In genomic region chr2:152175368-152176112, GRCh38 we compare ENCODE assay signal across 1 cellular context.
TF ChIP-seq lines count a peak whose summit lies in the region.

TSS of gene STAM2 (minus strand) at chr2:152175763. CDS start at chr2:152175642, 121 bp downstream.

TF ChIP-seq in HepG2, 621 proteins besides CTCF, POLR2A, EP300 and RAD21 (continued from another document and continues in another):
- peak; percentile 84; the same call in 1 of the 2 replicates for TF ChIP-seq MLXIP (CRISPR knock-in tag; IDR thresholded peaks at IDR 0.05; ENCODE audit: borderline replicate concordance)
- TF ChIP-seq NCOA1 (CRISPR knock-in tag; IDR thresholded peaks at IDR 0.05): no peak; the same call in 1 of the 2 replicates
- TF ChIP-seq, protein P1, sequence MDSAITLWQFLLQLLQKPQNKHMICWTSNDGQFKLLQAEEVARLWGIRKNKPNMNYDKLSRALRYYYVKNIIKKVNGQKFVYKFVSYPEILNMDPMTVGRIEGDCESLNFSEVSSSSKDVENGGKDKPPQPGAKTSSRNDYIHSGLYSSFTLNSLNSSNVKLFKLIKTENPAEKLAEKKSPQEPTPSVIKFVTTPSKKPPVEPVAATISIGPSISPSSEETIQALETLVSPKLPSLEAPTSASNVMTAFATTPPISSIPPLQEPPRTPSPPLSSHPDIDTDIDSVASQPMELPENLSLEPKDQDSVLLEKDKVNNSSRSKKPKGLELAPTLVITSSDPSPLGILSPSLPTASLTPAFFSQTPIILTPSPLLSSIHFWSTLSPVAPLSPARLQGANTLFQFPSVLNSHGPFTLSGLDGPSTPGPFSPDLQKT (CRISPR knock-in tag; IDR thresholded peaks at IDR 0.05; ENCODE audit: borderline replicate concordance): peak; percentile 92; the same call in 1 of the 2 replicates
- TF ChIP-seq SKI (IDR thresholded peaks at IDR 0.05; ENCODE audit: partially characterized antibody): peak; percentile 99
- peak; percentile 90 for TF ChIP-seq ZNF20 (CRISPR knock-in tag; IDR thresholded peaks at IDR 0.05)
- TF ChIP-seq STAT6 (CRISPR knock-in tag; IDR thresholded peaks at IDR 0.05; ENCODE audit: borderline replicate concordance): peak; percentile 92; the same call in 1 of the 2 replicates
- no peak for TF ChIP-seq PREB (CRISPR knock-in tag; IDR thresholded peaks at IDR 0.05)
- TF ChIP-seq ZMYM2 (CRISPR knock-in tag; IDR thresholded peaks at IDR 0.05): no peak
- peak; percentile 68 for TF ChIP-seq FOXO1 (CRISPR knock-in tag; IDR thresholded peaks at IDR 0.05)
- no peak for TF ChIP-seq ZNF569 (CRISPR knock-in tag; IDR thresholded peaks at IDR 0.05; ENCODE audit: borderline replicate concordance)
- TF ChIP-seq, protein P2, sequence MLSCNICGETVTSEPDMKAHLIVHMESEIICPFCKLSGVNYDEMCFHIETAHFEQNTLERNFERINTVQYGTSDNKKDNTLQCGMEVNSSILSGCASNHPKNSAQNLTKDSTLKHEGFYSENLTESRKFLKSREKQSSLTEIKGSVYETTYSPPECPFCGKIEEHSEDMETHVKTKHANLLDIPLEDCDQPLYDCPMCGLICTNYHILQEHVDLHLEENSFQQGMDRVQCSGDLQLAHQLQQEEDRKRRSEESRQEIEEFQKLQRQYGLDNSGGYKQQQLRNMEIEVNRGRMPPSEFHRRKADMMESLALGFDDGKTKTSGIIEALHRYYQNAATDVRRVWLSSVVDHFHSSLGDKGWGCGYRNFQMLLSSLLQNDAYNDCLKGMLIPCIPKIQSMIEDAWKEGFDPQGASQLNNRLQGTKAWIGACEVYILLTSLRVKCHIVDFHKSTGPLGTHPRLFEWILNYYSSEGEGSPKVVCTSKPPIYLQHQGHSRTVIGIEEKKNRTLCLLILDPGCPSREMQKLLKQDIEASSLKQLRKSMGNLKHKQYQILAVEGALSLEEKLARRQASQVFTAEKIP (CRISPR knock-in tag; IDR thresholded peaks at IDR 0.05; ENCODE audit: borderline replicate concordance): no peak
- TF ChIP-seq DMAP1 (CRISPR knock-in tag; IDR thresholded peaks at IDR 0.05): peak; percentile 98
- TF ChIP-seq EHMT2 (IDR thresholded peaks at IDR 0.05; ENCODE audit: borderline replicate concordance, low read depth, low read length): no peak; the same call in 1 of the 2 replicates
- peak; percentile 66; the same call in 1 of the 2 replicates for TF ChIP-seq ZNF773 (CRISPR knock-in tag; IDR thresholded peaks at IDR 0.05; ENCODE audit: borderline replicate concordance)
- TF ChIP-seq RFX1 (IDR thresholded peaks at IDR 0.05): no peak
- TF ChIP-seq KIAA2018 (CRISPR knock-in tag; IDR thresholded peaks at IDR 0.05; ENCODE audit: borderline replicate concordance): peak; percentile 55; the same call in 1 of the 2 replicates
- TF ChIP-seq SALL2 (CRISPR knock-in tag; IDR thresholded peaks at IDR 0.05): peak; percentile 98
- TF ChIP-seq, protein P3, sequence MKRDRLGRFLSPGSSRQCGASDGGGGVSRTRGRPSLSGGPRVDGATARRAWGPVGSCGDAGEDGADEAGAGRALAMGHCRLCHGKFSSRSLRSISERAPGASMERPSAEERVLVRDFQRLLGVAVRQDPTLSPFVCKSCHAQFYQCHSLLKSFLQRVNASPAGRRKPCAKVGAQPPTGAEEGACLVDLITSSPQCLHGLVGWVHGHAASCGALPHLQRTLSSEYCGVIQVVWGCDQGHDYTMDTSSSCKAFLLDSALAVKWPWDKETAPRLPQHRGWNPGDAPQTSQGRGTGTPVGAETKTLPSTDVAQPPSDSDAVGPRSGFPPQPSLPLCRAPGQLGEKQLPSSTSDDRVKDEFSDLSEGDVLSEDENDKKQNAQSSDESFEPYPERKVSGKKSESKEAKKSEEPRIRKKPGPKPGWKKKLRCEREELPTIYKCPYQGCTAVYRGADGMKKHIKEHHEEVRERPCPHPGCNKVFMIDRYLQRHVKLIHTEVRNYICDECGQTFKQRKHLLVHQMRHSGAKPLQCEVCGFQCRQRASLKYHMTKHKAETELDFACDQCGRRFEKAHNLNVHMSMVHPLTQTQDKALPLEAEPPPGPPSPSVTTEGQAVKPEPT (CRISPR knock-in tag; IDR thresholded peaks at IDR 0.05; ENCODE audit: low read depth): 0 out of 2 replicates have a peak, but pooled peaks have one; percentile 73
- TF ChIP-seq, protein P4, sequence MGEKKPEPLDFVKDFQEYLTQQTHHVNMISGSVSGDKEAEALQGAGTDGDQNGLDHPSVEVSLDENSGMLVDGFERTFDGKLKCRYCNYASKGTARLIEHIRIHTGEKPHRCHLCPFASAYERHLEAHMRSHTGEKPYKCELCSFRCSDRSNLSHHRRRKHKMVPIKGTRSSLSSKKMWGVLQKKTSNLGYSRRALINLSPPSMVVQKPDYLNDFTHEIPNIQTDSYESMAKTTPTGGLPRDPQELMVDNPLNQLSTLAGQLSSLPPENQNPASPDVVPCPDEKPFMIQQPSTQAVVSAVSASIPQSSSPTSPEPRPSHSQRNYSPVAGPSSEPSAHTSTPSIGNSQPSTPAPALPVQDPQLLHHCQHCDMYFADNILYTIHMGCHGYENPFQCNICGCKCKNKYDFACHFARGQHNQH (CRISPR knock-in tag; IDR thresholded peaks at IDR 0.05): peak; percentile 95; the same call in 1 of the 2 replicates
- TF ChIP-seq SPEN (CRISPR knock-in tag; IDR thresholded peaks at IDR 0.05; ENCODE audit: low read depth): peak; percentile 96
- TF ChIP-seq MTA3 (CRISPR knock-in tag; IDR thresholded peaks at IDR 0.05): no peak
- TF ChIP-seq SIX4 (CRISPR knock-in tag; IDR thresholded peaks at IDR 0.05): peak; percentile 50; the same call in 1 of the 2 replicates
- no peak for TF ChIP-seq SRSF4 (IDR thresholded peaks at IDR 0.05; ENCODE audit: low read depth, low read length, poor library complexity, severe bottlenecking)
- peak; percentile 68 for TF ChIP-seq ZNF317 (CRISPR knock-in tag; IDR thresholded peaks at IDR 0.05)
- TF ChIP-seq SIN3A (IDR thresholded peaks at IDR 0.05; ENCODE audit: borderline replicate concordance, low read depth, low read length): peak; percentile 94; the same call in 1 of the 2 replicates
- TF ChIP-seq THAP11 (CRISPR knock-in tag; IDR thresholded peaks at IDR 0.05): peak; percentile 94
- TF ChIP-seq, protein P5, sequence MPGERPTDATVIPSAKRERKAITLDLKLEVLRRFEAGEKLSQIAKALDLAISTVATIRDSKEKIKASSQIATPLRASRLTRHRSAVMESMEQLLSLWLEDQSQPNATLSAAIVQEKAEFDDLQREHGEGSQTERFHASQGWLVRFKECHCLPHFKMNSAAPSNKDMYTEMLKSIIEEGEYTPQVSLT (CRISPR knock-in tag; IDR thresholded peaks at IDR 0.05; ENCODE audit: borderline replicate concordance, low read depth): 0 out of 2 replicates have a peak, but pooled peaks have one; percentile 27
